ENCODE assay signal across 1 cellular context in the genomic region with DNA sequence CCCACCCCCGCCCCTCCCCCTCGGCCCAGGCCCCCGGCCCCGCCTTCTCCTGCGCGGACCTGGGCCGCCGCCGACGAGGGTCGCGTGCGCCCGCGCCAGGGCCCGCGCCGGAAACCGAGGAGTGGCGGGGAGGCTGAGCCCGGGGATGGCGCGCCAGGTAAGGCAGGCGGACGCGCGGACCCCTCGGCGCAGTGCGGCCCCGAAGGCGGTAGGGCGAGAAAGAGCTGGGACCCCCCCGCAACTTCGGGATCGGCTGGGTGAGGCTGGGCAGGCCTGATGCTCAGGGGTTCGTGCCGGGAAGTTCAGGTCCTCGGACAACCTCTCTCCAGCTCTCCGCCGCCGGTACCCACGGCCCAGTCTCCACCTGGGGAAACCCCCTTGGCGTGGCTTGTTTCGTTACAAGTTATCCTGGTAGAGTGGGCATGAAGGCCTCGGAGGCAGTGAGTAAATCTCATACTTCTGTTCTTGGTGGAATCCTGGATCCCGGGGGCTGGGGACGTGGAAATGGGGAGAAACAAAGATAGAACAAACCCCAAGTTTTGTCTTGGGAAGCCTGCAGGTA.
TF ChIP-seq lines count a peak whose summit lies in the region.

No MANE protein-coding gene starts in this region.

TF ChIP-seq in HEK293, 187 proteins besides CTCF, POLR2A, EP300 and RAD21 (continued from another document and continues in another):
- TF ChIP-seq ZNF704 (tag by site-specific recombination; IDR thresholded peaks at IDR 0.05): no peak
- no peak for TF ChIP-seq TCF7L2 (IDR thresholded peaks at IDR 0.05; ENCODE audit: borderline replicate concordance, low read depth, low read length)
- TF ChIP-seq, protein P1, sequence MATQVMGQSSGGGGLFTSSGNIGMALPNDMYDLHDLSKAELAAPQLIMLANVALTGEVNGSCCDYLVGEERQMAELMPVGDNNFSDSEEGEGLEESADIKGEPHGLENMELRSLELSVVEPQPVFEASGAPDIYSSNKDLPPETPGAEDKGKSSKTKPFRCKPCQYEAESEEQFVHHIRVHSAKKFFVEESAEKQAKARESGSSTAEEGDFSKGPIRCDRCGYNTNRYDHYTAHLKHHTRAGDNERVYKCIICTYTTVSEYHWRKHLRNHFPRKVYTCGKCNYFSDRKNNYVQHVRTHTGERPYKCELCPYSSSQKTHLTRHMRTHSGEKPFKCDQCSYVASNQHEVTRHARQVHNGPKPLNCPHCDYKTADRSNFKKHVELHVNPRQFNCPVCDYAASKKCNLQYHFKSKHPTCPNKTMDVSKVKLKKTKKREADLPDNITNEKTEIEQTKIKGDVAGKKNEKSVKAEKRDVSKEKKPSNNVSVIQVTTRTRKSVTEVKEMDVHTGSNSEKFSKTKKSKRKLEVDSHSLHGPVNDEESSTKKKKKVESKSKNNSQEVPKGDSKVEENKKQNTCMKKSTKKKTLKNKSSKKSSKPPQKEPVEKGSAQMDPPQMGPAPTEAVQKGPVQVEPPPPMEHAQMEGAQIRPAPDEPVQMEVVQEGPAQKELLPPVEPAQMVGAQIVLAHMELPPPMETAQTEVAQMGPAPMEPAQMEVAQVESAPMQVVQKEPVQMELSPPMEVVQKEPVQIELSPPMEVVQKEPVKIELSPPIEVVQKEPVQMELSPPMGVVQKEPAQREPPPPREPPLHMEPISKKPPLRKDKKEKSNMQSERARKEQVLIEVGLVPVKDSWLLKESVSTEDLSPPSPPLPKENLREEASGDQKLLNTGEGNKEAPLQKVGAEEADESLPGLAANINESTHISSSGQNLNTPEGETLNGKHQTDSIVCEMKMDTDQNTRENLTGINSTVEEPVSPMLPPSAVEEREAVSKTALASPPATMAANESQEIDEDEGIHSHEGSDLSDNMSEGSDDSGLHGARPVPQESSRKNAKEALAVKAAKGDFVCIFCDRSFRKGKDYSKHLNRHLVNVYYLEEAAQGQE (tag by site-specific recombination; IDR thresholded peaks at IDR 0.05): no peak
- no peak for TF ChIP-seq ELK4 (IDR thresholded peaks at IDR 0.05; ENCODE audit: borderline replicate concordance, low read depth, low read length)
- TF ChIP-seq ZNF501 (tag by site-specific recombination; IDR thresholded peaks at IDR 0.05): 0 out of 2 replicates have a peak, but pooled peaks have one; percentile 25
- TF ChIP-seq MZF1 (tag by site-specific recombination; IDR thresholded peaks at IDR 0.05; ENCODE audit: borderline replicate concordance): no peak
- TF ChIP-seq ZBTB48 (tag by site-specific recombination; IDR thresholded peaks at IDR 0.05): no peak
- 0 out of 2 replicates have a peak, but pooled peaks have one; percentile 32 for TF ChIP-seq ZNF596 (tag by site-specific recombination; IDR thresholded peaks at IDR 0.05)
- TF ChIP-seq, protein P2, sequence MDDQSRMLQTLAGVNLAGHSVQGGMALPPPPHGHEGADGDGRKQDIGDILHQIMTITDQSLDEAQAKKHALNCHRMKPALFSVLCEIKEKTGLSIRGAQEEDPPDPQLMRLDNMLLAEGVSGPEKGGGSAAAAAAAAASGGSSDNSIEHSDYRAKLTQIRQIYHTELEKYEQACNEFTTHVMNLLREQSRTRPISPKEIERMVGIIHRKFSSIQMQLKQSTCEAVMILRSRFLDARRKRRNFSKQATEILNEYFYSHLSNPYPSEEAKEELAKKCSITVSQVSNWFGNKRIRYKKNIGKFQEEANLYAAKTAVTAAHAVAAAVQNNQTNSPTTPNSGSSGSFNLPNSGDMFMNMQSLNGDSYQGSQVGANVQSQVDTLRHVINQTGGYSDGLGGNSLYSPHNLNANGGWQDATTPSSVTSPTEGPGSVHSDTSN (CRISPR knock-in tag; IDR thresholded peaks at IDR 0.05): no peak
- no peak for TF ChIP-seq ZNF670 (tag by site-specific recombination; IDR thresholded peaks at IDR 0.05; ENCODE audit: low read depth)
- TF ChIP-seq ZNF211 (tag by site-specific recombination; IDR thresholded peaks at IDR 0.05; ENCODE audit: low read depth): no peak
- TF ChIP-seq, protein P3, sequence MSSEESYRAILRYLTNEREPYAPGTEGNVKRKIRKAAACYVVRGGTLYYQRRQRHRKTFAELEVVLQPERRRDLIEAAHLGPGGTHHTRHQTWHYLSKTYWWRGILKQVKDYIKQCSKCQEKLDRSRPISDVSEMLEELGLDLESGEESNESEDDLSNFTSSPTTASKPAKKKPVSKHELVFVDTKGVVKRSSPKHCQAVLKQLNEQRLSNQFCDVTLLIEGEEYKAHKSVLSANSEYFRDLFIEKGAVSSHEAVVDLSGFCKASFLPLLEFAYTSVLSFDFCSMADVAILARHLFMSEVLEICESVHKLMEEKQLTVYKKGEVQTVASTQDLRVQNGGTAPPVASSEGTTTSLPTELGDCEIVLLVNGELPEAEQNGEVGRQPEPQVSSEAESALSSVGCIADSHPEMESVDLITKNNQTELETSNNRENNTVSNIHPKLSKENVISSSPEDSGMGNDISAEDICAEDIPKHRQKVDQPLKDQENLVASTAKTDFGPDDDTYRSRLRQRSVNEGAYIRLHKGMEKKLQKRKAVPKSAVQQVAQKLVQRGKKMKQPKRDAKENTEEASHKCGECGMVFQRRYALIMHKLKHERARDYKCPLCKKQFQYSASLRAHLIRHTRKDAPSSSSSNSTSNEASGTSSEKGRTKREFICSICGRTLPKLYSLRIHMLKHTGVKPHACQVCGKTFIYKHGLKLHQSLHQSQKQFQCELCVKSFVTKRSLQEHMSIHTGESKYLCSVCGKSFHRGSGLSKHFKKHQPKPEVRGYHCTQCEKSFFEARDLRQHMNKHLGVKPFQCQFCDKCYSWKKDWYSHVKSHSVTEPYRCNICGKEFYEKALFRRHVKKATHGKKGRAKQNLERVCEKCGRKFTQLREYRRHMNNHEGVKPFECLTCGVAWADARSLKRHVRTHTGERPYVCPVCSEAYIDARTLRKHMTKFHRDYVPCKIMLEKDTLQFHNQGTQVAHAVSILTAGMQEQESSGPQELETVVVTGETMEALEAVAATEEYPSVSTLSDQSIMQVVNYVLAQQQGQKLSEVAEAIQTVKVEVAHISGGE (tag by site-specific recombination; conservative IDR thresholded peaks at IDR 0.05; ENCODE audit: low read depth): no peak; the same call in 1 of the 2 replicates
- TF ChIP-seq KLF17 (tag by site-specific recombination; IDR thresholded peaks at IDR 0.05): no peak
- TF ChIP-seq ZNF624 (tag by site-specific recombination; IDR thresholded peaks at IDR 0.05): no peak
- TF ChIP-seq ZNF768 (tag by site-specific recombination; IDR thresholded peaks at IDR 0.05): no peak
- TF ChIP-seq ZNF558 (tag by site-specific recombination; IDR thresholded peaks at IDR 0.05): no peak
- TF ChIP-seq KLF9 (tag by site-specific recombination; IDR thresholded peaks at IDR 0.05; ENCODE audit: low read depth): no peak
- TF ChIP-seq MYNN (tag by site-specific recombination; IDR thresholded peaks at IDR 0.05; ENCODE audit: borderline replicate concordance): no peak
- no peak for TF ChIP-seq ZNF248 (tag by site-specific recombination; IDR thresholded peaks at IDR 0.05)
- 0 out of 2 replicates have a peak, but pooled peaks have one; percentile 17 for TF ChIP-seq ZXDB (tag by site-specific recombination; IDR thresholded peaks at IDR 0.05)
- TF ChIP-seq ZNF362 (tag by site-specific recombination; IDR thresholded peaks at IDR 0.05): no peak
- TF ChIP-seq ZNF398 (tag by site-specific recombination; IDR thresholded peaks at IDR 0.05): peak; percentile 19; the same call in 1 of the 2 replicates
- no peak for TF ChIP-seq ZNF585B (tag by site-specific recombination; IDR thresholded peaks at IDR 0.05)
- TF ChIP-seq ZNF10 (tag by site-specific recombination; IDR thresholded peaks at IDR 0.05): no peak
- TF ChIP-seq KLF10 (tag by site-specific recombination; IDR thresholded peaks at IDR 0.05): peak; percentile 65
- no peak for TF ChIP-seq ZNF280D (tag by site-specific recombination; IDR thresholded peaks at IDR 0.05)
- TF ChIP-seq ZNF785 (tag by site-specific recombination; IDR thresholded peaks at IDR 0.05): no peak
- TF ChIP-seq ZNF140 (tag by site-specific recombination; IDR thresholded peaks at IDR 0.05): no peak
- no peak for TF ChIP-seq ZNF174 (tag by site-specific recombination; IDR thresholded peaks at IDR 0.05)
- TF ChIP-seq ZBTB1 (tag by site-specific recombination; IDR thresholded peaks at IDR 0.05): no peak
- 0 out of 2 replicates have a peak, but pooled peaks have one; percentile 29 for TF ChIP-seq ZNF391 (tag by site-specific recombination; IDR thresholded peaks at IDR 0.05; ENCODE audit: borderline replicate concordance, low read depth)
- no peak for TF ChIP-seq RBAK (tag by site-specific recombination; IDR thresholded peaks at IDR 0.05)
- TF ChIP-seq ZNF416 (tag by site-specific recombination; IDR thresholded peaks at IDR 0.05): no peak
- TF ChIP-seq ZNF549 (tag by site-specific recombination; IDR thresholded peaks at IDR 0.05): no peak
- no peak for TF ChIP-seq ZFP69B (tag by site-specific recombination; IDR thresholded peaks at IDR 0.05)
- TF ChIP-seq YY2 (tag by site-specific recombination; IDR thresholded peaks at IDR 0.05): no peak
- TF ChIP-seq ZSCAN5A (tag by site-specific recombination; IDR thresholded peaks at IDR 0.05): no peak
- no peak for TF ChIP-seq ZNF169 (tag by site-specific recombination; IDR thresholded peaks at IDR 0.05)
- TF ChIP-seq OVOL3 (tag by site-specific recombination; IDR thresholded peaks at IDR 0.05): no peak
